ENCODE assay signal across 18 cellular contexts in genomic region chr5:79420248-79420647, GRCh38.
DNase-seq lines count a peak whose midpoint lies in the region; ATAC-seq and TF ChIP-seq lines count a peak whose summit lies in the region.
"Had no signal": no experiment of that assay in that cellular context is flagged by ENCODE, and none has a peak within 500 bp of the region (broad histone marks: within the 10 kb centered on the region; RNA-seq: fewer than 3 reads in every experiment).

No MANE protein-coding gene starts in this region.

- 84% methylated on average over 3 of the region's 3 CpGs for WGBS in smooth muscle cell (ENCODE audit: low lambda C conversion rate)

- H3K36me3 ChIP-seq in smooth muscle cell (ENCODE audit: low read depth): no peaks in the 10 kb centered on the region
- H3K36me3 ChIP-seq in PC-9 (ENCODE audit: low read depth): 0 out of 2 replicates have a peak, but pooled peaks cover 6% of the 10 kb centered on the region
- H3K36me3 ChIP-seq: HAP-1 had no signal

- peaks cover 8% of the 10 kb centered on the region for H3K36me3 Mint-ChIP-seq in activated naive CD8-positive, alpha-beta T cell
- H3K36me3 Mint-ChIP-seq in activated naive CD8-positive, alpha-beta T cell treated with anti-CD3 and anti-CD28 coated beads for 36 hours: peaks cover 6% of the 10 kb centered on the region
- no peaks in the 10 kb centered on the region for H3K36me3 Mint-ChIP-seq in WTC11
- H3K36me3 Mint-ChIP-seq in activated CD4-positive, alpha-beta memory T cell treated with anti-CD3 and anti-CD28 coated beads, Interleukin-2, amount 10 ng/mL, durations not matched to agents 7 days and 5 days (ENCODE audit: low read depth): no peaks in the 10 kb centered on the region
- H3K36me3 Mint-ChIP-seq: CD4-positive, CD25-positive, alpha-beta regulatory T cell; CD8-positive, alpha-beta T cell had no signal

- POLR2A ChIA-PET in WTC11 (lab: Charles Lee) (no interaction called here), PC-9 (lab: Charles Lee; ENCODE audit: unreplicated experiment) (no interaction called here)
- POLR2A ChIA-PET in activated CD4-positive, alpha-beta memory T cell treated with anti-CD3 and anti-CD28 coated beads, Interleukin-2, amount 10 ng/mL, durations not matched to agents 7 days and 5 days (lab: Charles Lee): no interaction called here

- no peak overlapping the region for H3K4me3 Mint-ChIP-seq in activated naive CD8-positive, alpha-beta T cell
- H3K4me3 Mint-ChIP-seq in activated naive CD8-positive, alpha-beta T cell treated with anti-CD3 and anti-CD28 coated beads for 36 hours: no peak overlapping the region
- no peak overlapping the region for H3K4me3 Mint-ChIP-seq in WTC11
- H3K4me3 Mint-ChIP-seq in activated CD4-positive, alpha-beta memory T cell treated with anti-CD3 and anti-CD28 coated beads, Interleukin-2, amount 10 ng/mL, durations not matched to agents 7 days and 5 days: no peak overlapping the region
- H3K4me3 Mint-ChIP-seq: B cell; CD4-positive, CD25-positive, alpha-beta regulatory T cell; CD8-positive, alpha-beta T cell had no signal

- ATAC-seq in WTC11: no peak
- ATAC-seq: CD8-positive, alpha-beta T cell had no signal

- intact Hi-C loops in PC-9 (cut with micrococcal nuclease; ENCODE audit: unreplicated experiment): no loop called here

- H3K27ac Mint-ChIP-seq in activated naive CD8-positive, alpha-beta T cell: peak overlapping the region; percentile 36
- H3K27ac Mint-ChIP-seq in activated naive CD8-positive, alpha-beta T cell treated with anti-CD3 and anti-CD28 coated beads for 36 hours: no peak overlapping the region
- H3K27ac Mint-ChIP-seq in WTC11: peak overlapping the region; percentile 67
- H3K27ac Mint-ChIP-seq in activated CD4-positive, alpha-beta memory T cell treated with anti-CD3 and anti-CD28 coated beads, Interleukin-2, amount 10 ng/mL, durations not matched to agents 7 days and 5 days: no peak overlapping the region
- H3K27ac Mint-ChIP-seq: B cell; CD4-positive, CD25-positive, alpha-beta regulatory T cell; CD8-positive, alpha-beta T cell had no signal

- H3K27me3 ChIP-seq in smooth muscle cell (ENCODE audit: low read depth): no peaks in the 10 kb centered on the region
- no peaks in the 10 kb centered on the region for H3K27me3 ChIP-seq in PC-9 (ENCODE audit: insufficient read depth, low read depth)
- H3K27me3 ChIP-seq: BLaER1 had no signal

- DNase-seq in activated naive CD8-positive, alpha-beta T cell treated with anti-CD3 and anti-CD28 coated beads for 36 hours: no peak
- DNase-seq in NCI-H69 (lab: John Stamatoyannopoulos, UW): peak; percentile 25
- no peak for DNase-seq in WTC11 (ENCODE audit: low spot score)
- no peak for DNase-seq in smooth muscle cell (lab: John Stamatoyannopoulos, UW; ENCODE audit: unreplicated experiment)
- DNase-seq in activated CD4-positive, alpha-beta memory T cell treated with anti-CD3 and anti-CD28 coated beads, Interleukin-2, amount 10 ng/mL, durations not matched to agents 7 days and 5 days: no peak
- DNase-seq in PC-9: no peak
- DNase-seq: Caco-2; CD4-positive, CD25-positive, alpha-beta regulatory T cell; CD8-positive, alpha-beta T cell; DMS153; DND-41; GOT3 had no signal

- H2AFZ ChIP-seq in smooth muscle cell (ENCODE audit: low read depth): no peak overlapping the region
- no peak overlapping the region for H2AFZ ChIP-seq in PC-9

- no peak overlapping the region for H3K4me3 ChIP-seq in smooth muscle cell
- no peak overlapping the region for H3K4me3 ChIP-seq in PC-9
- H3K4me3 ChIP-seq: BLaER1, HAP-1 had no signal

- TF ChIP-seq CTCF in WTC11 (IDR thresholded peaks at IDR 0.05) (no peak), smooth muscle cell (IDR thresholded peaks at IDR 0.05; ENCODE audit: borderline replicate concordance, insufficient read depth, poor library complexity, severe bottlenecking) (no peak), PC-9 (conservative IDR thresholded peaks at IDR 0.05) (no peak)

- H3K27me3 Mint-ChIP-seq in activated naive CD8-positive, alpha-beta T cell: no peaks in the 10 kb centered on the region
- no peaks in the 10 kb centered on the region for H3K27me3 Mint-ChIP-seq in activated naive CD8-positive, alpha-beta T cell treated with anti-CD3 and anti-CD28 coated beads for 36 hours
- no peaks in the 10 kb centered on the region for H3K27me3 Mint-ChIP-seq in WTC11 (ENCODE audit: low read depth)
- H3K27me3 Mint-ChIP-seq in activated CD4-positive, alpha-beta memory T cell treated with anti-CD3 and anti-CD28 coated beads, Interleukin-2, amount 10 ng/mL, durations not matched to agents 7 days and 5 days: no peaks in the 10 kb centered on the region
- H3K27me3 Mint-ChIP-seq: B cell had no signal

- H3K27ac ChIP-seq in smooth muscle cell (ENCODE audit: low read depth): no peak overlapping the region
- no peak overlapping the region for H3K27ac ChIP-seq in PC-9
- H3K27ac ChIP-seq: 22Rv1, BLaER1, C4-2B had no signal

- no peaks in the 10 kb centered on the region for H3F3A ChIP-seq in smooth muscle cell (ENCODE audit: low read depth)
- no peaks in the 10 kb centered on the region for H3F3A ChIP-seq in PC-9 (ENCODE audit: insufficient read depth, low read depth)

- no peaks in the 10 kb centered on the region for H3K9me2 ChIP-seq in PC-9 (ENCODE audit: insufficient read depth)

- no TSS peak for BruUV-seq in PC-9 (replicated peaks; lab: Mats Ljungman, UMichigan)

- H3K4me1 Mint-ChIP-seq in activated naive CD8-positive, alpha-beta T cell (ENCODE audit: low read depth): no peaks in the 10 kb centered on the region
- peaks cover 3% of the 10 kb centered on the region for H3K4me1 Mint-ChIP-seq in activated naive CD8-positive, alpha-beta T cell treated with anti-CD3 and anti-CD28 coated beads for 36 hours
- no peaks in the 10 kb centered on the region for H3K4me1 Mint-ChIP-seq in WTC11
- peaks cover 5% of the 10 kb centered on the region for H3K4me1 Mint-ChIP-seq in activated CD4-positive, alpha-beta memory T cell treated with anti-CD3 and anti-CD28 coated beads, Interleukin-2, amount 10 ng/mL, durations not matched to agents 7 days and 5 days
- H3K4me1 Mint-ChIP-seq: CD4-positive, CD25-positive, alpha-beta regulatory T cell had no signal

- H4K20me1 ChIP-seq in smooth muscle cell (ENCODE audit: low read depth): no peaks in the 10 kb centered on the region
- no peaks in the 10 kb centered on the region for H4K20me1 ChIP-seq in PC-9 (ENCODE audit: insufficient read depth)
- H4K20me1 ChIP-seq: BLaER1 had no signal

- CTCF ChIA-PET in WTC11 (lab: Charles Lee): no interaction called here
- CTCF ChIA-PET in activated CD4-positive, alpha-beta memory T cell treated with anti-CD3 and anti-CD28 coated beads, Interleukin-2, amount 10 ng/mL, durations not matched to agents 7 days and 5 days (lab: Charles Lee): no interaction called here
- CTCF ChIA-PET in PC-9 (lab: Charles Lee): interaction anchor here (0.6 kb wide), 1 partner anchor 286 kb away, joined by 3 read pairs; no protein-coding TSS in a partner anchor

- H3K4me2 ChIP-seq in smooth muscle cell (no peak overlapping the region), PC-9 (no peak overlapping the region)
- H3K4me2 ChIP-seq: BLaER1 had no signal

- H3K9ac ChIP-seq in smooth muscle cell (ENCODE audit: low read depth): no peak overlapping the region
- H3K9ac ChIP-seq: BLaER1 had no signal

- H3K9me3 ChIP-seq in smooth muscle cell (replicated peaks; ENCODE audit: low read depth): no peaks in the 10 kb centered on the region
- no peaks in the 10 kb centered on the region for H3K9me3 ChIP-seq in PC-9 (ENCODE audit: insufficient read depth, low read depth)
- H3K9me3 ChIP-seq: BLaER1, Caco-2, HAP-1 had no signal

- H3K4me1 ChIP-seq in smooth muscle cell (ENCODE audit: low read depth) (no peaks in the 10 kb centered on the region), PC-9 (replicated peaks; ENCODE audit: insufficient read depth) (no peaks in the 10 kb centered on the region)
- H3K4me1 ChIP-seq: Caco-2 had no signal

- H3K79me2 ChIP-seq in smooth muscle cell (ENCODE audit: low read depth) (no peaks in the 10 kb centered on the region), PC-9 (ENCODE audit: low read depth) (no peaks in the 10 kb centered on the region)

- H3K9me3 Mint-ChIP-seq in activated naive CD8-positive, alpha-beta T cell (ENCODE audit: low read depth): no peaks in the 10 kb centered on the region
- no peaks in the 10 kb centered on the region for H3K9me3 Mint-ChIP-seq in activated naive CD8-positive, alpha-beta T cell treated with anti-CD3 and anti-CD28 coated beads for 36 hours
- H3K9me3 Mint-ChIP-seq in WTC11: no peaks in the 10 kb centered on the region
- no peaks in the 10 kb centered on the region for H3K9me3 Mint-ChIP-seq in activated CD4-positive, alpha-beta memory T cell treated with anti-CD3 and anti-CD28 coated beads, Interleukin-2, amount 10 ng/mL, durations not matched to agents 7 days and 5 days
- H3K9me3 Mint-ChIP-seq: CD4-positive, CD25-positive, alpha-beta regulatory T cell; CD8-positive, alpha-beta T cell had no signal

TF ChIP-seq in WTC11, 78 proteins besides CTCF, POLR2A, EP300 and RAD21 (continues in another document):
- TF ChIP-seq ARID4B (CRISPR knock-in tag; IDR thresholded peaks at IDR 0.05; ENCODE audit: borderline replicate concordance) (no peak), ZNF121 (CRISPR knock-in tag; IDR thresholded peaks at IDR 0.05) (no peak)

Comparison
In these comparisons a context has a peak if more than half of its experiments do, and no peak if none do; other contexts are left out.
1. H3K27ac Mint-ChIP-seq: peak in activated naive CD8-positive, alpha-beta T cell (single experiment) and WTC11 (single experiment); none in activated naive CD8-positive, alpha-beta T cell treated with anti-CD3 and anti-CD28 coated beads for 36 hours (single experiment) and activated CD4-positive, alpha-beta memory T cell treated with anti-CD3 and anti-CD28 coated beads, Interleukin-2, amount 10 ng/mL, durations not matched to agents 7 days and 5 days (single experiment).